24 cellular contexts compared by ENCODE assay signal in the genomic region with DNA sequence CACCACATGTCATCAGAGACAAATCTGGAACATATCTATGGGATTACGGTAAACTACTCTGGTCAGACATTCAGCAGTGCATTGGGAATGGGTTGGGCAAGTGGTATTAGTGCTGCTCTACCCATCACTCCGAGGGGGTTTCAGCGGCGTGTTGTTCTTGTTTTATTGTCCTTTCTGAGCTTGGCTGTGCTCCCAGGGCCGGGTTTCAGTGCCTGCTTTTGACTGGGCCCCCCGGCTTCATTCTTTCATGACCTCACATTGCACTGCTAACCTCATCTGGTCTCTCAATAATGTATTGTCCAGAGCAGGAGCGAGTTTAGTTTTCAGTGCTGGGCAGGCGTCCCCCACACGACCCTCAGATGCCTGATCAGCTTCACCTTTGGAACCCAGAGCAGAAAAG.
"Had no signal": no experiment of that assay in that cellular context is flagged by ENCODE, and none has a peak within 500 bp of the region (broad histone marks: within the 10 kb centered on the region; RNA-seq: fewer than 3 reads in every experiment).

No MANE protein-coding gene starts in this region.

- H3K4me3 Mint-ChIP-seq: IgD-negative memory B cell, T-cell had no signal

- H3K4me3 ChIP-seq: K562 had no signal

- H3K4me1 Mint-ChIP-seq: IgD-negative memory B cell, T-cell had no signal

- H3K9ac ChIP-seq: KMS-11, SK-N-SH had no signal

- H3K27me3 Mint-ChIP-seq: IgD-negative memory B cell, T-cell had no signal

- H3K27ac Mint-ChIP-seq: IgD-negative memory B cell, T-cell had no signal

- ATAC-seq: K562, Panc1, PC-3, T-cell had no signal

- DNase-seq: Kasumi-1; MV-4-11; NCI-H1048; NCI-H1105; NCI-H1417; NCI-H1436 treated with DMSO at 0.1 percent for 48 hours; NCI-H1694; NCI-H187 treated with DMSO at 0.1 percent for 48 hours; NCI-H2081; NCI-H2107; NCI-H2227 treated with DMSO at 0.1 percent for 48 hours; NCI-H524; NCI-H526 treated with DMSO at 0.1 percent for 48 hours; NCI-H748 treated with DMSO at 0.1 percent for 48 hours; NK-92 treated with Interleukin-12 subunit alpha and Interleukin-12 subunit beta, amount 100 ng/mL, for 24 hours; PC-3; Right ventricle myocardium superior; SK-N-SH; SW 1271; T-cell had no signal

- H3K27ac ChIP-seq: KMS-11 had no signal

- H3K4me2 ChIP-seq: KMS-11, SK-N-SH had no signal

- H3K36me3 Mint-ChIP-seq: IgD-negative memory B cell, T-cell had no signal
